1 cellular context compared by ENCODE assay signal in genomic region chr19:46736544-46737274, GRCh38.
TF ChIP-seq lines count a peak whose summit lies in the region.

No MANE protein-coding gene starts in this region.

TF ChIP-seq in K562, 482 proteins besides CTCF, POLR2A, EP300 and RAD21 (continued from another document and continues in another):
- TF ChIP-seq, protein P1, sequence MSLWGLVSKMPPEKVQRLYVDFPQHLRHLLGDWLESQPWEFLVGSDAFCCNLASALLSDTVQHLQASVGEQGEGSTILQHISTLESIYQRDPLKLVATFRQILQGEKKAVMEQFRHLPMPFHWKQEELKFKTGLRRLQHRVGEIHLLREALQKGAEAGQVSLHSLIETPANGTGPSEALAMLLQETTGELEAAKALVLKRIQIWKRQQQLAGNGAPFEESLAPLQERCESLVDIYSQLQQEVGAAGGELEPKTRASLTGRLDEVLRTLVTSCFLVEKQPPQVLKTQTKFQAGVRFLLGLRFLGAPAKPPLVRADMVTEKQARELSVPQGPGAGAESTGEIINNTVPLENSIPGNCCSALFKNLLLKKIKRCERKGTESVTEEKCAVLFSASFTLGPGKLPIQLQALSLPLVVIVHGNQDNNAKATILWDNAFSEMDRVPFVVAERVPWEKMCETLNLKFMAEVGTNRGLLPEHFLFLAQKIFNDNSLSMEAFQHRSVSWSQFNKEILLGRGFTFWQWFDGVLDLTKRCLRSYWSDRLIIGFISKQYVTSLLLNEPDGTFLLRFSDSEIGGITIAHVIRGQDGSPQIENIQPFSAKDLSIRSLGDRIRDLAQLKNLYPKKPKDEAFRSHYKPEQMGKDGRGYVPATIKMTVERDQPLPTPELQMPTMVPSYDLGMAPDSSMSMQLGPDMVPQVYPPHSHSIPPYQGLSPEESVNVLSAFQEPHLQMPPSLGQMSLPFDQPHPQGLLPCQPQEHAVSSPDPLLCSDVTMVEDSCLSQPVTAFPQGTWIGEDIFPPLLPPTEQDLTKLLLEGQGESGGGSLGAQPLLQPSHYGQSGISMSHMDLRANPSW (CRISPR knock-in tag; IDR thresholded peaks at IDR 0.05): no peak
- TF ChIP-seq ZNF316 (IDR thresholded peaks at IDR 0.05) (no peak), NFE2 (IDR thresholded peaks at IDR 0.05; ENCODE audit: low read depth) (no peak), RB1 (IDR thresholded peaks at IDR 0.05; ENCODE audit: low read depth) (no peak), TEAD4 (IDR thresholded peaks at IDR 0.05; ENCODE audit: low read length) (peak; percentile 47; the same call in 1 of the 2 replicates), TEAD4 (CRISPR knock-in tag; IDR thresholded peaks at IDR 0.05; ENCODE audit: borderline replicate concordance) (no peak), ESRRB (CRISPR knock-in tag; IDR thresholded peaks at IDR 0.05; ENCODE audit: borderline replicate concordance) (no peak), PHF21A (IDR thresholded peaks at IDR 0.05; ENCODE audit: borderline replicate concordance, low read depth) (no peak), RBM34 (IDR thresholded peaks at IDR 0.05; ENCODE audit: borderline replicate concordance, insufficient read depth, low read length) (no peak), ZNF12 (CRISPR knock-in tag; IDR thresholded peaks at IDR 0.05) (peak; percentile 97), ZNF77 (CRISPR knock-in tag; IDR thresholded peaks at IDR 0.05) (no peak), ZZZ3 (IDR thresholded peaks at IDR 0.05) (no peak), GTF2F1 (IDR thresholded peaks at IDR 0.05; ENCODE audit: low read depth, low read length) (no peak), NCOA6 (IDR thresholded peaks at IDR 0.05) (no peak), EP400 (IDR thresholded peaks at IDR 0.05) (0 out of 2 replicates have a peak, but pooled peaks have one; percentile 42), MTA1 (IDR thresholded peaks at IDR 0.05; ENCODE audit: borderline replicate concordance) (peak; percentile 80; the same call in 1 of the 2 replicates), CSDE1 (IDR thresholded peaks at IDR 0.05) (no peak), MECOM (CRISPR knock-in tag; IDR thresholded peaks at IDR 0.05) (peak; percentile 89), L3MBTL2 (IDR thresholded peaks at IDR 0.05) (0 out of 2 replicates have a peak, but pooled peaks have one; percentile 15), MCM5 (IDR thresholded peaks at IDR 0.05; ENCODE audit: low read depth) (no peak), POLR2B (IDR thresholded peaks at IDR 0.05; ENCODE audit: low read depth, partially characterized antibody) (no peak), TAF1 (IDR thresholded peaks at IDR 0.05; ENCODE audit: control insufficient read depth, extremely low read depth, insufficient read depth, low read length, severe bottlenecking) (no peak), SAP30 (IDR thresholded peaks at IDR 0.05; ENCODE audit: borderline replicate concordance, insufficient read depth, low read depth, low read length, poor library complexity, severe bottlenecking) (no peak), FOXK2 (conservative IDR thresholded peaks at IDR 0.05 in 1 of 2, IDR thresholded peaks at IDR 0.05 in 1 of 2; ENCODE audit: low read depth in 2 of 2) (no peak), ZSCAN32 (CRISPR knock-in tag; IDR thresholded peaks at IDR 0.05) (no peak), NR2C1 (IDR thresholded peaks at IDR 0.05) (no peak), NR2C1 (tag; IDR thresholded peaks at IDR 0.05) (0 out of 2 replicates have a peak, but pooled peaks have one; percentile 33), MAFK (IDR thresholded peaks at IDR 0.05; ENCODE audit: low read length) (no peak), ZNF274 (IDR thresholded peaks at IDR 0.05; ENCODE audit: borderline replicate concordance, low read depth, low read length) (no peak), TCF7 (IDR thresholded peaks at IDR 0.05; ENCODE audit: borderline replicate concordance) (no peak), RBM15 (IDR thresholded peaks at IDR 0.05; ENCODE audit: insufficient read depth, low read length) (no peak), HOXB6 (CRISPR knock-in tag; IDR thresholded peaks at IDR 0.05; ENCODE audit: borderline replicate concordance) (no peak), FOXK1 (CRISPR knock-in tag; IDR thresholded peaks at IDR 0.05; ENCODE audit: borderline replicate concordance) (no peak), CREBBP (IDR thresholded peaks at IDR 0.05; ENCODE audit: low read depth, low read length) (no peak), RNF219 (CRISPR knock-in tag; IDR thresholded peaks at IDR 0.05) (no peak), PHB2 (IDR thresholded peaks at IDR 0.05; ENCODE audit: low read depth) (no peak), POLR3A (IDR thresholded peaks at IDR 0.05; ENCODE audit: borderline replicate concordance, extremely low read depth, insufficient read depth, insufficient read length) (no peak), CBX2 (IDR thresholded peaks at IDR 0.05; ENCODE audit: insufficient read depth, low read length, poor library complexity, severe bottlenecking) (no peak), MYBL2 (IDR thresholded peaks at IDR 0.05; ENCODE audit: low read depth) (no peak), MYBL2 (CRISPR knock-in tag; IDR thresholded peaks at IDR 0.05; ENCODE audit: borderline replicate concordance) (no peak), CHCHD3 (CRISPR knock-in tag; IDR thresholded peaks at IDR 0.05) (no peak), ZNF668 (CRISPR knock-in tag; IDR thresholded peaks at IDR 0.05) (no peak), ZBTB1 (CRISPR knock-in tag; IDR thresholded peaks at IDR 0.05; ENCODE audit: borderline replicate concordance, low read depth) (no peak), ZNF766 (CRISPR knock-in tag; conservative IDR thresholded peaks at IDR 0.05) (0 out of 2 replicates have a peak, but pooled peaks have one; percentile 61), ZSCAN29 (IDR thresholded peaks at IDR 0.05) (no peak), ZNF232 (CRISPR knock-in tag; IDR thresholded peaks at IDR 0.05) (no peak), FOXP1 (CRISPR knock-in tag; IDR thresholded peaks at IDR 0.05) (no peak), KLF13 (tag; IDR thresholded peaks at IDR 0.05; ENCODE audit: borderline replicate concordance, low read depth) (no peak), HEY1 (CRISPR knock-in tag; IDR thresholded peaks at IDR 0.05; ENCODE audit: borderline replicate concordance) (no peak), MEF2D (tag; conservative IDR thresholded peaks at IDR 0.05; ENCODE audit: low read depth) (0 out of 2 replicates have a peak, but pooled peaks have one; percentile 13), PCBP1 (IDR thresholded peaks at IDR 0.05; ENCODE audit: low read depth, low read length, poor library complexity, severe bottlenecking) (no peak), GTF2E2 (tag; IDR thresholded peaks at IDR 0.05) (no peak), THAP12 (CRISPR knock-in tag; IDR thresholded peaks at IDR 0.05) (0 out of 2 replicates have a peak, but pooled peaks have one; percentile 56), POLR2H (tag; IDR thresholded peaks at IDR 0.05; ENCODE audit: low read depth) (no peak), ZNF696 (CRISPR knock-in tag; conservative IDR thresholded peaks at IDR 0.05) (no peak), DMBX1 (CRISPR knock-in tag; IDR thresholded peaks at IDR 0.05; ENCODE audit: borderline replicate concordance) (no peak), ELF2 (CRISPR knock-in tag; IDR thresholded peaks at IDR 0.05) (no peak), HMG20B (CRISPR knock-in tag; IDR thresholded peaks at IDR 0.05) (no peak)
- TF ChIP-seq, protein P2, sequence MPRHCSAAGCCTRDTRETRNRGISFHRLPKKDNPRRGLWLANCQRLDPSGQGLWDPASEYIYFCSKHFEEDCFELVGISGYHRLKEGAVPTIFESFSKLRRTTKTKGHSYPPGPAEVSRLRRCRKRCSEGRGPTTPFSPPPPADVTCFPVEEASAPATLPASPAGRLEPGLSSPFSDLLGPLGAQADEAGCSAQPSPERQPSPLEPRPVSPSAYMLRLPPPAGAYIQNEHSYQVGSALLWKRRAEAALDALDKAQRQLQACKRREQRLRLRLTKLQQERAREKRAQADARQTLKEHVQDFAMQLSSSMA (CRISPR knock-in tag; IDR thresholded peaks at IDR 0.05): no peak
- TF ChIP-seq, protein P3, sequence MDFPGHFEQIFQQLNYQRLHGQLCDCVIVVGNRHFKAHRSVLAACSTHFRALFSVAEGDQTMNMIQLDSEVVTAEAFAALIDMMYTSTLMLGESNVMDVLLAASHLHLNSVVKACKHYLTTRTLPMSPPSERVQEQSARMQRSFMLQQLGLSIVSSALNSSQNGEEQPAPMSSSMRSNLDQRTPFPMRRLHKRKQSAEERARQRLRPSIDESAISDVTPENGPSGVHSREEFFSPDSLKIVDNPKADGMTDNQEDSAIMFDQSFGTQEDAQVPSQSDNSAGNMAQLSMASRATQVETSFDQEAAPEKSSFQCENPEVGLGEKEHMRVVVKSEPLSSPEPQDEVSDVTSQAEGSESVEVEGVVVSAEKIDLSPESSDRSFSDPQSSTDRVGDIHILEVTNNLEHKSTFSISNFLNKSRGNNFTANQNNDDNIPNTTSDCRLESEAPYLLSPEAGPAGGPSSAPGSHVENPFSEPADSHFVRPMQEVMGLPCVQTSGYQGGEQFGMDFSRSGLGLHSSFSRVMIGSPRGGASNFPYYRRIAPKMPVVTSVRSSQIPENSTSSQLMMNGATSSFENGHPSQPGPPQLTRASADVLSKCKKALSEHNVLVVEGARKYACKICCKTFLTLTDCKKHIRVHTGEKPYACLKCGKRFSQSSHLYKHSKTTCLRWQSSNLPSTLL (IDR thresholded peaks at IDR 0.05): no peak
- TF ChIP-seq, protein P4, sequence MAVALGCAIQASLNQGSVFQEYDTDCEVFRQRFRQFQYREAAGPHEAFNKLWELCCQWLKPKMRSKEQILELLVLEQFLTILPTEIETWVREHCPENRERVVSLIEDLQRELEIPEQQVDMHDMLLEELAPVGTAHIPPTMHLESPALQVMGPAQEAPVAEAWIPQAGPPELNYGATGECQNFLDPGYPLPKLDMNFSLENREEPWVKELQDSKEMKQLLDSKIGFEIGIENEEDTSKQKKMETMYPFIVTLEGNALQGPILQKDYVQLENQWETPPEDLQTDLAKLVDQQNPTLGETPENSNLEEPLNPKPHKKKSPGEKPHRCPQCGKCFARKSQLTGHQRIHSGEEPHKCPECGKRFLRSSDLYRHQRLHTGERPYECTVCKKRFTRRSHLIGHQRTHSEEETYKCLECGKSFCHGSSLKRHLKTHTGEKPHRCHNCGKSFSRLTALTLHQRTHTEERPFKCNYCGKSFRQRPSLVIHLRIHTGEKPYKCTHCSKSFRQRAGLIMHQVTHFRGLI (CRISPR knock-in tag; IDR thresholded peaks at IDR 0.05): no peak
- TF ChIP-seq, protein P5, sequence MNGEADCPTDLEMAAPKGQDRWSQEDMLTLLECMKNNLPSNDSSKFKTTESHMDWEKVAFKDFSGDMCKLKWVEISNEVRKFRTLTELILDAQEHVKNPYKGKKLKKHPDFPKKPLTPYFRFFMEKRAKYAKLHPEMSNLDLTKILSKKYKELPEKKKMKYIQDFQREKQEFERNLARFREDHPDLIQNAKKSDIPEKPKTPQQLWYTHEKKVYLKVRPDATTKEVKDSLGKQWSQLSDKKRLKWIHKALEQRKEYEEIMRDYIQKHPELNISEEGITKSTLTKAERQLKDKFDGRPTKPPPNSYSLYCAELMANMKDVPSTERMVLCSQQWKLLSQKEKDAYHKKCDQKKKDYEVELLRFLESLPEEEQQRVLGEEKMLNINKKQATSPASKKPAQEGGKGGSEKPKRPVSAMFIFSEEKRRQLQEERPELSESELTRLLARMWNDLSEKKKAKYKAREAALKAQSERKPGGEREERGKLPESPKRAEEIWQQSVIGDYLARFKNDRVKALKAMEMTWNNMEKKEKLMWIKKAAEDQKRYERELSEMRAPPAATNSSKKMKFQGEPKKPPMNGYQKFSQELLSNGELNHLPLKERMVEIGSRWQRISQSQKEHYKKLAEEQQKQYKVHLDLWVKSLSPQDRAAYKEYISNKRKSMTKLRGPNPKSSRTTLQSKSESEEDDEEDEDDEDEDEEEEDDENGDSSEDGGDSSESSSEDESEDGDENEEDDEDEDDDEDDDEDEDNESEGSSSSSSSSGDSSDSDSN (IDR thresholded peaks at IDR 0.05; ENCODE audit: borderline replicate concordance in 1 of 2, low read depth in 2 of 2, low read length in 2 of 2): no peak
- TF ChIP-seq, protein P6, sequence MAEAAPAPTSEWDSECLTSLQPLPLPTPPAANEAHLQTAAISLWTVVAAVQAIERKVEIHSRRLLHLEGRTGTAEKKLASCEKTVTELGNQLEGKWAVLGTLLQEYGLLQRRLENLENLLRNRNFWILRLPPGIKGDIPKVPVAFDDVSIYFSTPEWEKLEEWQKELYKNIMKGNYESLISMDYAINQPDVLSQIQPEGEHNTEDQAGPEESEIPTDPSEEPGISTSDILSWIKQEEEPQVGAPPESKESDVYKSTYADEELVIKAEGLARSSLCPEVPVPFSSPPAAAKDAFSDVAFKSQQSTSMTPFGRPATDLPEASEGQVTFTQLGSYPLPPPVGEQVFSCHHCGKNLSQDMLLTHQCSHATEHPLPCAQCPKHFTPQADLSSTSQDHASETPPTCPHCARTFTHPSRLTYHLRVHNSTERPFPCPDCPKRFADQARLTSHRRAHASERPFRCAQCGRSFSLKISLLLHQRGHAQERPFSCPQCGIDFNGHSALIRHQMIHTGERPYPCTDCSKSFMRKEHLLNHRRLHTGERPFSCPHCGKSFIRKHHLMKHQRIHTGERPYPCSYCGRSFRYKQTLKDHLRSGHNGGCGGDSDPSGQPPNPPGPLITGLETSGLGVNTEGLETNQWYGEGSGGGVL (CRISPR knock-in tag; IDR thresholded peaks at IDR 0.05): no peak
